ENCODE assay signal across 17 cellular contexts in the genomic region with DNA sequence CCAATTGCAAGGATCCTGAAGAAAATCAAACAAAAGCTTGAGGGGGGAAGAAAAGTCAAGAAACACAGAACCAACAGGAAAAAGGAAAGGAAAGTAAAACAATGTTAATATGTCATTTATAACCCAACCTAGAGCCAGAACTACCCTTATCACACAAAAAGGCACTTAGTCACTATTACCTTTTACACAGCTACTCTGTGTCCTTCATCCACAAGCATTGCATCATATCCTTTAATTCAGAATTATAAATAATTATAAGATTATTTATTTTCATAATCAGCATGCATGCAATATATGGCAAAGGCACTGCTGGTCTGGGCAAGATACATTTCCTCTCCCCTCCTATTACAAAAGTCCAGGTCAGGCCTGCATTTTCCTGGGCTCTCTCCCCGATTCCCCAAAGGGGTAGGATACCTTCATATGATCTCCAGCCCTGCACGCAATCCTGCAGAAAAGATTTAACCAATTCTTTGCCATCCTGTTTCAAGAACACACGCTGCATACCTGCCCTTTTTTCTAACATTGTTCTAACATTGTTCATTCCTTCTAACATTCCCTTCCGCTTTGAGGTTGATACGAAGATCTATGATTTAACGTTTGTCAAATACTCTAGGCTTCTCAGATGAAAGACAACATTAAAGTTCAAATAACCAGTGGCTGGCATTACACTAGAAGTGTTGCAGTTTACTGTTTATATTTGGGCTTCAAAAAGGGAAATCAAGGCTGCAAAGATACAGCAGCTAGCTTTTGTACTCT. TPM values are rescaled to one million over a fixed set of nuclear protein-coding genes. Genes with fewer than 3 reads are reported as not detected.
A peak's percentile ranks its signal among the peaks of the same experiment; 100 is the strongest.
DNase-seq lines count a peak whose midpoint lies in the region; TF ChIP-seq lines count a peak whose summit lies in the region.
"Had no signal": no experiment of that assay in that cellular context is flagged by ENCODE, and none has a peak within 500 bp of the region (broad histone marks: within the 10 kb centered on the region; RNA-seq: fewer than 3 reads in every experiment).

No MANE protein-coding gene starts in this region.

- no peak overlapping the region for H3K14ac ChIP-seq in mesenchymal stem cell (ENCODE audit: low read length in 2 of 2)

- peaks cover 5% of the 10 kb centered on the region; the same call in 1 of the 2 replicates for H3F3A ChIP-seq in Loucy (ENCODE audit: low read depth)

- no peak overlapping the region for H3K4ac ChIP-seq in mesenchymal stem cell (ENCODE audit: low read depth in 1 of 2, low read length in 2 of 2)

- peaks cover 6% of the 10 kb centered on the region for H3K27me3 Mint-ChIP-seq in type B pancreatic cell

- H2AK5ac ChIP-seq in mesenchymal stem cell (ENCODE audit: low read length, severe bottlenecking): no peak overlapping the region

- peaks cover 30% of the 10 kb centered on the region for H3K4me1 Mint-ChIP-seq in type B pancreatic cell (ENCODE audit: unreplicated experiment)

- H3K9me3 Mint-ChIP-seq in type B pancreatic cell: no peaks in the 10 kb centered on the region
- H3K9me3 Mint-ChIP-seq: activated CD8-positive, alpha-beta T cell treated with anti-CD3 and anti-CD28 coated beads for 36 hours; activated T-helper 1 cell treated with anti-CD3 and anti-CD28 coated beads, Interleukin-12 subunit alpha, Interleukin-12 subunit beta, Interleukin-2, Interleukin-4 antibody, amounts not matched to agents 30 ng/mL and 10 ng/mL and 1 ng/mL, durations not matched to agents 14 hours and 24 hours and 36 hours had no signal

- H3K36me3 Mint-ChIP-seq in type B pancreatic cell: no peaks in the 10 kb centered on the region

- no peak overlapping the region for H4K8ac ChIP-seq in mesenchymal stem cell (ENCODE audit: low read length)

- H3K4me3 ChIP-seq in Loucy (ENCODE audit: low read length, poor library complexity, severe bottlenecking) (peak overlapping the region; percentile 95), mesenchymal stem cell (ENCODE audit: insufficient read depth in 1 of 2, low read depth in 1 of 2, low read length in 2 of 2) (no peak overlapping the region)
- H3K4me3 ChIP-seq: BLaER1 treated with 17β-estradiol and CSF1 and Interleukin-3, amounts not matched to agents 10 nM and 100 nM; SK-N-MC had no signal

- no peak overlapping the region for H2BK5ac ChIP-seq in mesenchymal stem cell (ENCODE audit: low read depth, low read length, poor library complexity, severe bottlenecking)

- H2BK15ac ChIP-seq in mesenchymal stem cell (ENCODE audit: low read depth, poor library complexity, severe bottlenecking): no peak overlapping the region

- H2BK12ac ChIP-seq in mesenchymal stem cell (ENCODE audit: low read length in 2 of 2): no peak overlapping the region

- H2BK120ac ChIP-seq in mesenchymal stem cell (ENCODE audit: low read depth, low read length): no peak overlapping the region

- TF ChIP-seq CTCF in Loucy (conservative IDR thresholded peaks at IDR 0.05; ENCODE audit: low read length) (no peak), type B pancreatic cell (conservative IDR thresholded peaks at IDR 0.05) (no peak)

- no peaks in the 10 kb centered on the region for H3K36me3 ChIP-seq in Loucy (ENCODE audit: insufficient read depth, low read length)
- H3K36me3 ChIP-seq in mesenchymal stem cell (ENCODE audit: control insufficient read depth in 1 of 2, insufficient read depth in 2 of 2, low read depth in 1 of 2, low read length in 2 of 2): peaks cover 7 to 9% of the 10 kb centered on the region in 2 experiments
- H3K36me3 ChIP-seq: BLaER1 treated with 17β-estradiol and CSF1 and Interleukin-3, amounts not matched to agents 10 nM and 100 nM; heart right ventricle had no signal

- no peak overlapping the region for H3K18ac ChIP-seq in mesenchymal stem cell (ENCODE audit: low read depth in 1 of 2, low read length in 2 of 2)

- peak overlapping the region; percentile 78 for H3K4me2 ChIP-seq in Loucy (ENCODE audit: low read depth, low read length, poor library complexity, severe bottlenecking)
- peak overlapping the region; percentile 76 for H3K4me2 ChIP-seq in mesenchymal stem cell (ENCODE audit: low read length, poor library complexity, severe bottlenecking)
- H3K4me2 ChIP-seq: BLaER1 treated with 17β-estradiol and CSF1 and Interleukin-3, amounts not matched to agents 10 nM and 100 nM had no signal

- H4K91ac ChIP-seq in mesenchymal stem cell (ENCODE audit: low read length): no peak overlapping the region

- peak overlapping the region; percentile 11 for H3K27ac Mint-ChIP-seq in type B pancreatic cell
- H3K27ac Mint-ChIP-seq: activated CD8-positive, alpha-beta T cell treated with anti-CD3 and anti-CD28 coated beads for 36 hours; activated T-helper 1 cell treated with anti-CD3 and anti-CD28 coated beads, Interleukin-12 subunit alpha, Interleukin-12 subunit beta, Interleukin-2, Interleukin-4 antibody, amounts not matched to agents 30 ng/mL and 10 ng/mL and 1 ng/mL, durations not matched to agents 14 hours and 24 hours and 36 hours had no signal

- H2AFZ ChIP-seq in Loucy (ENCODE audit: low read length) (no peak overlapping the region), mesenchymal stem cell (ENCODE audit: low read depth, low read length) (no peak overlapping the region)

- H3K4me1 ChIP-seq in Loucy (ENCODE audit: insufficient read depth, low read length, poor library complexity, severe bottlenecking) (peaks cover 71% of the 10 kb centered on the region), mesenchymal stem cell (ENCODE audit: control insufficient read depth, insufficient read depth, low read depth, low read length) (peaks cover 11% of the 10 kb centered on the region)

- H3K9ac ChIP-seq in Loucy (ENCODE audit: low read depth, low read length, poor library complexity, severe bottlenecking): peak overlapping the region; percentile 54
- no peak overlapping the region for H3K9ac ChIP-seq in mesenchymal stem cell (ENCODE audit: low read length)
- H3K9ac ChIP-seq: BLaER1 treated with 17β-estradiol and CSF1 and Interleukin-3, amounts not matched to agents 10 nM and 100 nM had no signal

- H3K9me2 ChIP-seq in Loucy (replicated peaks; ENCODE audit: low read depth, low read length): no peaks in the 10 kb centered on the region

- WGBS in mesenchymal stem cell: 91% methylated on average over 6 of the region's 6 CpGs

- H3K9me3 ChIP-seq in Loucy (ENCODE audit: insufficient read depth, low read depth, low read length): no peaks in the 10 kb centered on the region
- H3K9me3 ChIP-seq in mesenchymal stem cell (ENCODE audit: control insufficient read depth, low read length): no peaks in the 10 kb centered on the region
- H3K9me3 ChIP-seq: BLaER1 treated with 17β-estradiol and CSF1 and Interleukin-3, amounts not matched to agents 10 nM and 100 nM; heart right ventricle had no signal

- H3K79me1 ChIP-seq in mesenchymal stem cell (replicated peaks; ENCODE audit: low read length, poor library complexity, severe bottlenecking): no peaks in the 10 kb centered on the region

- no peaks in the 10 kb centered on the region for H4K20me1 ChIP-seq in Loucy (ENCODE audit: insufficient read depth, low read length, poor library complexity, severe bottlenecking)
- H4K20me1 ChIP-seq: BLaER1 treated with 17β-estradiol and CSF1 and Interleukin-3, amounts not matched to agents 10 nM and 100 nM had no signal

- H3K27ac ChIP-seq in mesenchymal stem cell (ENCODE audit: low read length, poor library complexity, severe bottlenecking): peak overlapping the region; percentile 52
- H3K27ac ChIP-seq: BLaER1 treated with 17β-estradiol and CSF1 and Interleukin-3, amounts not matched to agents 10 nM and 100 nM; SK-N-MC had no signal

- no peak overlapping the region for H3K23ac ChIP-seq in mesenchymal stem cell (ENCODE audit: low read length in 2 of 2)

- H3K4me3 Mint-ChIP-seq in type B pancreatic cell: peak overlapping the region; percentile 21
- H3K4me3 Mint-ChIP-seq: activated CD8-positive, alpha-beta T cell treated with anti-CD3 and anti-CD28 coated beads for 36 hours; activated T-helper 1 cell treated with anti-CD3 and anti-CD28 coated beads, Interleukin-12 subunit alpha, Interleukin-12 subunit beta, Interleukin-2, Interleukin-4 antibody, amounts not matched to agents 30 ng/mL and 10 ng/mL and 1 ng/mL, durations not matched to agents 14 hours and 24 hours and 36 hours had no signal

- DNase-seq in dermis microvascular lymphatic vessel endothelial cell (ENCODE audit: low read depth in 2 of 2) (peak; percentile 16 to 67), mesenchymal stem cell (no peak), type B pancreatic cell (ENCODE audit: extremely low spot score, unreplicated experiment) (no peak), DMS53 (lab: John Stamatoyannopoulos, UW) (no peak), SW480 (ENCODE audit: low spot score) (no peak), D341Med (ENCODE audit: low spot score) (no peak)
- DNase-seq in effector CD8-positive, alpha-beta T cell (lab: John Stamatoyannopoulos, UW): no peak
- DNase-seq: activated CD8-positive, alpha-beta T cell treated with anti-CD3 and anti-CD28 coated beads for 36 hours; heart right ventricle; NCI-H1694; NCI-H446; posterior cingulate gyrus; substantia nigra had no signal

- peaks cover 85% of the 10 kb centered on the region for H3K79me2 ChIP-seq in Loucy (ENCODE audit: insufficient read depth, low read length)

- no peaks in the 10 kb centered on the region for H3K27me3 ChIP-seq in Loucy (ENCODE audit: insufficient read depth, low read length, poor library complexity, severe bottlenecking)
- H3K27me3 ChIP-seq in mesenchymal stem cell (ENCODE audit: control insufficient read depth in 1 of 2, insufficient read depth in 1 of 2, low read length in 2 of 2): no peaks in the 10 kb centered on the region

RNA-seq across cellular contexts. Expression of a gene that starts 4.3 kb away (rescaled TPM):
- total RNA-seq in dermis microvascular lymphatic vessel endothelial cell (54.3 and 61.8 TPM in 2 replicates), type B pancreatic cell (ENCODE audit: low replicate concordance) (29.2 and 32.3 TPM in 2 replicates)
- polyA plus RNA-seq in mesenchymal stem cell (2013, experiment 1 of 2): 18.6 TPM
- 18.0 TPM for polyA plus RNA-seq in mesenchymal stem cell (2013, experiment 2 of 2)

RNA-seq across cellular contexts. Expression of a gene that starts 55.9 kb away (rescaled TPM):
- 10.4 and 31.2 TPM in 2 replicates for total RNA-seq in dermis microvascular lymphatic vessel endothelial cell
- polyA plus RNA-seq in mesenchymal stem cell (2013, experiment 1 of 2): 4.2 TPM
- polyA plus RNA-seq in mesenchymal stem cell (2013, experiment 2 of 2): 4.9 TPM
- 30.6 and 141 TPM in 2 replicates for total RNA-seq in type B pancreatic cell (ENCODE audit: low replicate concordance)

Comparison
In these comparisons a context has a peak if more than half of its experiments do, and no peak if none do; other contexts are left out.
1. DNase-seq: peak in dermis microvascular lymphatic vessel endothelial cell (2 of 2); none in mesenchymal stem cell (single experiment), type B pancreatic cell (single experiment), effector CD8-positive, alpha-beta T cell (single experiment), DMS53 (single experiment), SW480 (single experiment) and D341Med (single experiment).